Comparison of ENCODE assay signal across 9 cellular contexts in the genomic region with DNA sequence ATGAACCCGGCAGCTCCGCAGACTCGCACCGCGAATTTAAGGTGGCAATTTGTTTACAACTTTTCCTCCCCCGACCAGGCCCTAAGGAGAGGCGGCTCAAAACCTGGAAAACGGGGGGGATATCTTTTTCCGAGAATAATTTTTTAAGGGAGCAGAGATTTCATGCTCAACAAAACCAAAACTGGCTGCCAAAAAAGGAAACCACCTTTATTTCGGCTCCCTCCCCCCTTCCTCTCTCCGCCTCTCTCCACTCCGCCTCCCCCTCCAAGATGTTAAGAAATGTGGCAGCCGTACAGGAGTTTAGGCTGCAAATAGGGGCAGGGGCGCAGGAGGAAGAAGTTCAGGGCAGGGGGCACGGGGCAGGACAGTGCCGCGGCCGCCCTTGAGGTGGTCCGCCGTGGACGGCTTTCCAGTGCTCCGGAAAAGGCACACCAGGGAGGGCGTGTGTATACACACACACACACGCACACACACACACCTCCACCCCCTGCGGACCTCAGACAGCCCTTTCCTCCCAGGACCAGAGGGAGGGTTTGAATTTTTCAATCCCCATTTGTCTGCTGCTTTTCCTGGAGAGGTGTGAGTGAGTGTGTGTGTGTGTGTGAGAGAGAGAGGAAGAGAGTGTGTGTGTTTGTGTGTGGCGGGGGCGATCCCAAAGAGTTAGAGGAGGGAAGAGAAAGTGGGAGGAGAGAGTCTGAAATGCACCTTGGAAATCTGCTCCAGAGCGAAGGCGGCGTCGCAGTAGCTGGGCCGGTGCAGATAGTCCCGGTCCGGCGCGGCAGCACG. TPM values are rescaled to one million over a fixed set of nuclear protein-coding genes. Genes with fewer than 3 reads are reported as not detected.
DNase-seq lines count a peak whose midpoint lies in the region; TF ChIP-seq lines count a peak whose summit lies in the region.
"Had no signal": no experiment of that assay in that cellular context is flagged by ENCODE, and none has a peak within 500 bp of the region (broad histone marks: within the 10 kb centered on the region; RNA-seq: fewer than 3 reads in every experiment).

No MANE protein-coding gene starts in this region.

- H3K36me3 ChIP-seq in mucosa of stomach (ENCODE audit: control insufficient read depth, insufficient read depth, low read length), result no peaks in the 10 kb centered on the region

- peaks cover 10% of the 10 kb centered on the region for H3K36me3 Mint-ChIP-seq in type B pancreatic cell

- TF ChIP-seq CTCF in epithelial cell of esophagus (IDR thresholded peaks at IDR 0.05; ENCODE audit: insufficient read depth, low read depth, low read length, missing control alignments), result no peak
- no peak for TF ChIP-seq CTCF in type B pancreatic cell (conservative IDR thresholded peaks at IDR 0.05)

- H3K27me3 Mint-ChIP-seq in type B pancreatic cell, result peaks cover 13% of the 10 kb centered on the region

- H3K4me3 Mint-ChIP-seq in type B pancreatic cell, result peak overlapping the region; percentile 99

- H3K4me1 ChIP-seq in mucosa of stomach (ENCODE audit: control insufficient read depth, insufficient read depth, low read length), result peaks cover 11% of the 10 kb centered on the region

- no peaks in the 10 kb centered on the region for H3K9me3 Mint-ChIP-seq in type B pancreatic cell

- peak overlapping the region; percentile 74 for H3K9ac ChIP-seq in mucosa of stomach (ENCODE audit: low read length)

- H3K4me3 ChIP-seq in epithelial cell of esophagus (ENCODE audit: low read length) (peak overlapping the region; percentile 79), mucosa of stomach (ENCODE audit: low read length) (peak overlapping the region; percentile 66)

- H3K27ac Mint-ChIP-seq in type B pancreatic cell, result peak overlapping the region; percentile 95

- no peaks in the 10 kb centered on the region for H3K9me3 ChIP-seq in mucosa of stomach (ENCODE audit: control insufficient read depth, low read length)

- H3K27me3 ChIP-seq in mucosa of stomach (ENCODE audit: control insufficient read depth, insufficient read depth, low read length), result peaks cover 10% of the 10 kb centered on the region

- DNase-seq in NCI-H1092 treated with DMSO at 0.1 percent for 48 hours (lab: John Stamatoyannopoulos, UW) (peak; percentile 58), NCI-H1092 (lab: John Stamatoyannopoulos, UW) (no peak), NCI-H2227 (lab: John Stamatoyannopoulos, UW; ENCODE audit: unreplicated experiment) (peak; percentile 68), epithelial cell of esophagus (ENCODE audit: low read depth) (peak; percentile 72), type B pancreatic cell (ENCODE audit: extremely low spot score, unreplicated experiment) (no peak), NCI-H187 (lab: John Stamatoyannopoulos, UW) (no peak)
- DNase-seq in activated CD8-positive, alpha-beta memory T cell treated with anti-CD3 and anti-CD28 coated beads, Interleukin-2, amount 50 U/mL, for 4 hours, result peak; percentile 35
- DNase-seq: DND-41 had no signal

- H3K4me1 Mint-ChIP-seq in type B pancreatic cell (ENCODE audit: unreplicated experiment), result peaks cover 28% of the 10 kb centered on the region

RNA-seq across cellular contexts. Expression of gene PTCH1, which starts 9.1 kb away (rescaled TPM):
- total RNA-seq in type B pancreatic cell (ENCODE audit: low replicate concordance), result 41.7 and 123 TPM in 2 replicates

Comparison
In these comparisons a context has a peak if more than half of its experiments do, and no peak if none do; other contexts are left out.
1. DNase-seq: peak in NCI-H1092 treated with DMSO at 0.1 percent for 48 hours (single experiment), NCI-H2227 (single experiment), activated CD8-positive, alpha-beta memory T cell treated with anti-CD3 and anti-CD28 coated beads, Interleukin-2, amount 50 U/mL, for 4 hours (single experiment) and epithelial cell of esophagus (single experiment); none in NCI-H1092 (single experiment), type B pancreatic cell (single experiment) and NCI-H187 (0 of 2).